Comparison of ENCODE assay signal across 1 cellular context in the genomic region with DNA sequence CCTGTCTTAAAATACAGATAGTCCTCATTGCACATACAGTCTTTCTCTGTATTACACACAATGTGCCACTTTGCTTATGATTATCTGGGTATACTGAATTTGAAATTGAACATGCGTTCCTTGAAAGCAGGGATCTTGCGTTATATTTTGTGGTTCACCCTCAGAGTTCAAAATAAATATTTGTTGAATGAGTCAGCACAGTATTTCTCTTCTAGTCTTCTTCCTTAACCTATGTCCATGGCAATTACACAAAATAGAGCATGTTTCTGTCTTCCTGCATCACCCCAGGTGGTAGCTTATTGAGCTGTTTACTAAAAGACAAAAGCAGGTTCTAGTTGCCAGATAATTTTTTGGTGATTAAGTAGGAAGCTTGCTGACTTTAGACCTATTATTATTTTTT.
TF ChIP-seq lines count a peak whose summit lies in the region.

No MANE protein-coding gene starts in this region.

TF ChIP-seq in IMR-90, 13 proteins besides CTCF, POLR2A, EP300 and RAD21 (continued from another document):
- no peak for TF ChIP-seq CHD1 (IDR thresholded peaks at IDR 0.05; ENCODE audit: low read depth, low read length)
- TF ChIP-seq MAFK (IDR thresholded peaks at IDR 0.05; ENCODE audit: low read depth, low read length), result no peak
- TF ChIP-seq BHLHE40 (IDR thresholded peaks at IDR 0.05; ENCODE audit: low read depth, low read length), result no peak
- no peak for TF ChIP-seq RFX5 (IDR thresholded peaks at IDR 0.05; ENCODE audit: low read depth, low read length)
- no peak for TF ChIP-seq FOS (IDR thresholded peaks at IDR 0.05; ENCODE audit: low read depth, low read length)
